ENCODE assay signal across 7 cellular contexts in genomic region chr11:85685131-85685819, GRCh38. TPM values are rescaled to one million over a fixed set of nuclear protein-coding genes. Genes with fewer than 3 reads are reported as not detected.
DNase-seq lines count a peak whose midpoint lies in the region; ATAC-seq and TF ChIP-seq lines count a peak whose summit lies in the region.
"Had no signal": no experiment of that assay in that cellular context is flagged by ENCODE, and none has a peak within 500 bp of the region (broad histone marks: within the 10 kb centered on the region; RNA-seq: fewer than 3 reads in every experiment).

No MANE protein-coding gene starts in this region.

- intact Hi-C loops in stomach (cut with DNase I; ENCODE audit: low total_unique reads): no loop called here

- TF ChIP-seq POLR2A in gastroesophageal sphincter (IDR thresholded peaks at IDR 0.05) (no peak), stomach (IDR thresholded peaks at IDR 0.05) (no peak)

- TF ChIP-seq CTCF in gastroesophageal sphincter (IDR thresholded peaks at IDR 0.05): no peak
- no peak for TF ChIP-seq CTCF in stomach (IDR thresholded peaks at IDR 0.05)

- no peaks in the 10 kb centered on the region for H3K36me3 ChIP-seq in gastroesophageal sphincter
- peaks cover 0 to under 1% (median 0%) of the 10 kb centered on the region in 4 donors for H3K36me3 ChIP-seq in stomach
- H3K36me3 ChIP-seq in HAP-1 (replicated peaks): no peaks in the 10 kb centered on the region

- H3K4me3 ChIP-seq in gastroesophageal sphincter (peak overlapping the region; percentile 51 to 52), stomach (peak overlapping the region; percentile 29 to 40 (median 39)), HAP-1 (no peak overlapping the region)

- TF ChIP-seq EP300 in gastroesophageal sphincter (IDR thresholded peaks at IDR 0.05): no peak
- TF ChIP-seq EP300 in stomach (IDR thresholded peaks at IDR 0.05): no peak

- H3K9me3 ChIP-seq in gastroesophageal sphincter (no peaks in the 10 kb centered on the region), stomach (no peaks in the 10 kb centered on the region), HAP-1 (no peaks in the 10 kb centered on the region)

- ATAC-seq in gastroesophageal sphincter (no peak), HG03457 (IDR thresholded peaks at IDR 0.05; ENCODE audit: unreplicated experiment) (no peak)

- peak; percentile 44 to 84 for DNase-seq in NCI-H524 (lab: John Stamatoyannopoulos, UW)
- no peak for DNase-seq in stomach
- no peak for DNase-seq in HAP-1 (ENCODE audit: low spot score in 2 of 2)
- no peak for DNase-seq in HK-2 (ENCODE audit: unreplicated experiment)

- 8 to 30% methylated on average over 2 to 10 of the region's 15 CpGs for WGBS in gastroesophageal sphincter (ENCODE audit: low coverage in 1 of 2), 2 donors
- WGBS in stomach, 5 donors: 54 to 64% (median 58%) methylated on average over 15 of the region's 15 CpGs

- H3K27me3 ChIP-seq in gastroesophageal sphincter (no peaks in the 10 kb centered on the region), stomach (no peaks in the 10 kb centered on the region), HAP-1 (ENCODE audit: low read depth) (peaks cover 6% of the 10 kb centered on the region; the same call in 1 of the 2 replicates)

- H3K4me1 ChIP-seq in gastroesophageal sphincter (peaks cover 2 to 37% (median 8%) of the 10 kb centered on the region in 3 donors), stomach (peaks cover 9 to 45% (median 34%) of the 10 kb centered on the region in 4 donors), HAP-1 (no peaks in the 10 kb centered on the region; the same call in 1 of the 2 replicates)

- in situ Hi-C loops in HAP-1 (cut with MboI; ENCODE audit: low sequenced_read_pairs): no loop called here

- H3K27ac ChIP-seq in gastroesophageal sphincter: peak overlapping the region; percentile 60 to 83 (median 80)
- H3K27ac ChIP-seq in stomach: peak overlapping the region; percentile 35 to 81 (median 64)

RNA-seq across cellular contexts. Expression of gene CCDC89, which starts 0.7 kb away (rescaled TPM):
- total RNA-seq in gastroesophageal sphincter (1 to 10 TPM; 1.7 to 3.4 (median 1.7) TPM), stomach (10 to 100 TPM in 1 of 5 donors, 1 to 10 TPM in 3, under 1 TPM in 1; 0.58 to 10.4 (median 4.2) TPM)
- polyA plus RNA-seq in stomach: under 1 TPM; 0.25 to 0.46 (median 0.37) TPM
- total RNA-seq: MCF 10A had no signal

RNA-seq across cellular contexts. Expression of gene CREBZF, which starts 20.3 kb away (rescaled TPM):
- total RNA-seq in gastroesophageal sphincter: 10 to 100 TPM; 27.4 to 96.0 (median 46.0) TPM
- total RNA-seq in stomach: 100 to 1,000 TPM in 4 of 5 donors, 10 to 100 TPM in 1; 53.6 to 387 (median 130) TPM
- polyA plus RNA-seq in stomach: 10 to 100 TPM; 12.5 to 20.6 (median 14.6) TPM

RNA-seq across cellular contexts. Expression of gene TMEM126A, which starts 37.5 kb away (rescaled TPM):
- total RNA-seq in gastroesophageal sphincter (10 to 100 TPM; 17.3 to 33.9 (median 26.2) TPM), stomach (10 to 100 TPM in 3 of 5 donors, 1 to 10 TPM in 1, not detected in 1; 5.8 to 37.5 (median 20.1) TPM)
- polyA plus RNA-seq in stomach: 10 to 100 TPM; 55.0 to 63.6 (median 56.0) TPM

RNA-seq across cellular contexts. Expression of gene TMEM126B, which starts 56.9 kb away (rescaled TPM):
- 10 to 100 TPM; 40.2 to 63.2 (median 47.0) TPM for total RNA-seq in gastroesophageal sphincter
- total RNA-seq in stomach: 100 to 1,000 TPM in 1 of 5 donors, 10 to 100 TPM in 3, 1 to 10 TPM in 1; 4.3 to 104 (median 54.3) TPM
- 10 to 100 TPM; 55.1 to 93.0 (median 64.2) TPM for polyA plus RNA-seq in stomach

RNA-seq across cellular contexts. Expression of gene DLG2, which starts 58.1 kb away (rescaled TPM):
- total RNA-seq in gastroesophageal sphincter (10 to 100 TPM; 11.0 to 34.2 (median 19.8) TPM), stomach (10 to 100 TPM in 1 of 5 donors, 1 to 10 TPM in 4; 1.8 to 19.1 (median 4.3) TPM)
- 1 to 10 TPM; 1.3 to 4.1 (median 1.6) TPM for polyA plus RNA-seq in stomach

Comparison
In these comparisons a context has a peak if more than half of its experiments do, and no peak if none do; other contexts are left out.
1. DNase-seq: peak in NCI-H524 (2 of 2); none in stomach (single experiment), HAP-1 (0 of 2) and HK-2 (single experiment).